ENCODE assay signal across 9 cellular contexts in genomic region chr4:185096032-185096653, GRCh38. TPM values are rescaled to one million over a fixed set of nuclear protein-coding genes. Genes with fewer than 3 reads are reported as not detected.
DNase-seq lines count a peak whose midpoint lies in the region; ATAC-seq, FAIRE-seq and TF ChIP-seq lines count a peak whose summit lies in the region.
"Had no signal": no experiment of that assay in that cellular context is flagged by ENCODE, and none has a peak within 500 bp of the region (broad histone marks: within the 10 kb centered on the region; RNA-seq: fewer than 3 reads in every experiment).

No MANE protein-coding gene starts in this region.

- H3K27ac ChIP-seq in mammary epithelial cell (ENCODE audit: insufficient read depth, low read depth, low read length) (no peak overlapping the region), HepG2 (ENCODE audit: extremely low read length, insufficient read depth, low read length) (no peak overlapping the region)

- no peak overlapping the region for H3K4me3 ChIP-seq in mammary epithelial cell (replicated peaks in 1 of 3; ENCODE audit: insufficient read depth in 1 of 3, low read depth in 2 of 3, low read length in 3 of 3)
- no peak overlapping the region for H3K4me3 ChIP-seq in HepG2 (replicated peaks in 1 of 3; ENCODE audit: insufficient read depth in 1 of 3, low read depth in 2 of 3, low read length in 3 of 3)

- in situ Hi-C loops in mammary epithelial cell (cut with MboI; ENCODE audit: low sequenced_read_pairs in 2 of 2) (no loop called here), HepG2 (cut with HindIII; ENCODE audit: extremely low pct_ligation_motif_present, low pct_unique_long_range_greater_than_20kb) (no loop called here)

- ATAC-seq in HepG2 (no peak), HG03521 (IDR thresholded peaks at IDR 0.05; ENCODE audit: unreplicated experiment) (no peak)
- ATAC-seq: effector memory CD8-positive, alpha-beta T cell had no signal

- H2AFZ ChIP-seq in mammary epithelial cell (ENCODE audit: low read depth, low read length) (no peak overlapping the region), HepG2 (ENCODE audit: low read length) (no peak overlapping the region)

- no peak for TF ChIP-seq RAD21 in HepG2 (CRISPR knock-in tag; IDR thresholded peaks at IDR 0.05)

- no peaks in the 10 kb centered on the region for H3K36me3 ChIP-seq in mammary epithelial cell (ENCODE audit: insufficient read depth, low read length)
- no peaks in the 10 kb centered on the region for H3K36me3 ChIP-seq in HepG2 (replicated peaks in 1 of 2; ENCODE audit: control insufficient read depth in 1 of 2, insufficient read depth in 2 of 2, low read length in 2 of 2)

- H3K79me2 ChIP-seq in mammary epithelial cell (ENCODE audit: insufficient read depth, low read length) (no peaks in the 10 kb centered on the region), HepG2 (ENCODE audit: insufficient read depth, low read length) (no peaks in the 10 kb centered on the region)

- WGBS in mammary epithelial cell (ENCODE audit: low coverage, missing lambda C conversion rate): 5% methylated on average over 2 of the region's 2 CpGs
- WGBS in HepG2 (ENCODE audit: low lambda C conversion rate): 2% methylated on average over 2 of the region's 2 CpGs

- DNase-seq in AG08395 (ENCODE audit: low spot score) (peak; percentile 48), GM03348 (ENCODE audit: low spot score) (peak; percentile 60), NCI-H2227 (lab: John Stamatoyannopoulos, UW; ENCODE audit: unreplicated experiment) (peak; percentile 49), mammary epithelial cell (peak; percentile 16), HepG2 (ENCODE audit: low spot score) (peak; percentile 25), ureter (ENCODE audit: low spot score) (no peak), GM12891 (ENCODE audit: insufficient read length, low spot score) (no peak)

- FAIRE-seq in HepG2 (lab: Jason Lieb, UNC) (no peak), GM12891 (lab: Jason Lieb, UNC) (no peak)

- H3K4me1 ChIP-seq in mammary epithelial cell (ENCODE audit: insufficient read depth, low read length): no peaks in the 10 kb centered on the region
- no peaks in the 10 kb centered on the region for H3K4me1 ChIP-seq in HepG2 (ENCODE audit: insufficient read depth, low read length)

- TF ChIP-seq EP300 in HepG2 (IDR thresholded peaks at IDR 0.05; ENCODE audit: low read depth in 2 of 2, low read length in 2 of 2) (no peak), HepG2 (CRISPR knock-in tag; IDR thresholded peaks at IDR 0.05; ENCODE audit: borderline replicate concordance) (no peak)

- dilution Hi-C loops in mammary epithelial cell (cut with HindIII; ENCODE audit: low sequenced_read_pairs): no loop called here

- peak; percentile 41 to 62 for TF ChIP-seq CTCF in mammary epithelial cell (conservative IDR thresholded peaks at IDR 0.05 in 1 of 2, IDR thresholded peaks at IDR 0.05 in 1 of 2; ENCODE audit: extremely low read depth in 1 of 2, insufficient read depth in 1 of 2, low read depth in 1 of 2, low read length in 2 of 2)
- TF ChIP-seq CTCF in HepG2 (CRISPR knock-in tag; IDR thresholded peaks at IDR 0.05): peak; percentile 50

- CTCF ChIA-PET in mammary epithelial cell (lab: Charles Lee; ENCODE audit: low non-redundant PET) (interaction anchor here (0.6 to 1.1 kb wide), 11 partner anchors 16 to 973 kb away, joined by 3 to 21 read pairs (median 7); partner anchors contain the start of genes CASP3, PRIMPOL and TLR3), HepG2 (lab: Yijun Ruan, JAX; ENCODE audit: low intra/inter-chr PET ratio, low total read pairs) (interaction anchor here (2.8 kb wide), 1 partner anchor 56 kb away, joined by 19 read pairs; no protein-coding TSS in a partner anchor)

- no peak overlapping the region for H3K4me2 ChIP-seq in mammary epithelial cell (ENCODE audit: insufficient read depth, low read depth, low read length)
- H3K4me2 ChIP-seq in HepG2 (ENCODE audit: low read depth, low read length): no peak overlapping the region

- intact Hi-C loops in mammary epithelial cell (cut with micrococcal nuclease): loop anchor here (1.0 to 10.0 kb wide), 6 partner anchors 39 to 451 kb away; partner anchors contain the start of genes CASP3 and PRIMPOL
- intact Hi-C loops in HepG2 (cut with micrococcal nuclease; ENCODE audit: unreplicated experiment): loop anchor here (1.0 kb wide), 1 partner anchor 57 kb away; no protein-coding TSS in a partner anchor

- no peaks in the 10 kb centered on the region for H3K9me3 ChIP-seq in mammary epithelial cell (replicated peaks; ENCODE audit: insufficient read depth, low read length)
- no peaks in the 10 kb centered on the region for H3K9me3 ChIP-seq in HepG2 (ENCODE audit: low read length)

- H3K27me3 ChIP-seq in mammary epithelial cell (ENCODE audit: insufficient read depth, low read length) (no peaks in the 10 kb centered on the region), HepG2 (ENCODE audit: control insufficient read depth in 1 of 2, insufficient read depth in 2 of 2, low read length in 2 of 2) (peaks cover 0 to 12% of the 10 kb centered on the region in 2 experiments; a peak in 2 of 5 replicates)

- BruUV-seq in mammary epithelial cell (replicated peaks; lab: Mats Ljungman, UMichigan): no TSS peak
- no TSS peak for BruUV-seq in HepG2 (replicated peaks; lab: Mats Ljungman, UMichigan)

- H4K20me1 ChIP-seq in mammary epithelial cell (ENCODE audit: insufficient read depth, low read length): no peaks in the 10 kb centered on the region
- no peaks in the 10 kb centered on the region for H4K20me1 ChIP-seq in HepG2 (ENCODE audit: insufficient read depth, low read length)

- no peak for TF ChIP-seq POLR2A in HepG2 (IDR thresholded peaks at IDR 0.05; ENCODE audit: insufficient read depth in 1 of 2, low read depth in 2 of 2, low read length in 2 of 2)
- TF ChIP-seq POLR2A in GM12891 (IDR thresholded peaks at IDR 0.05; ENCODE audit: low read depth, low read length): no peak

- POLR2A ChIA-PET in HepG2 (lab: Yijun Ruan, JAX): interaction anchor here (0.7 kb wide), 3 partner anchors 56 to 561 kb away, joined by 4 to 5 read pairs (median 4); no protein-coding TSS in a partner anchor

- no peak overlapping the region for H3K9ac ChIP-seq in mammary epithelial cell (ENCODE audit: insufficient read depth, low read length)
- no peak overlapping the region for H3K9ac ChIP-seq in HepG2 (ENCODE audit: insufficient read depth, low read depth, low read length)

TF ChIP-seq in HepG2, 621 proteins besides CTCF, POLR2A, EP300 and RAD21 (continues in another document):
- TF ChIP-seq, protein P1, sequence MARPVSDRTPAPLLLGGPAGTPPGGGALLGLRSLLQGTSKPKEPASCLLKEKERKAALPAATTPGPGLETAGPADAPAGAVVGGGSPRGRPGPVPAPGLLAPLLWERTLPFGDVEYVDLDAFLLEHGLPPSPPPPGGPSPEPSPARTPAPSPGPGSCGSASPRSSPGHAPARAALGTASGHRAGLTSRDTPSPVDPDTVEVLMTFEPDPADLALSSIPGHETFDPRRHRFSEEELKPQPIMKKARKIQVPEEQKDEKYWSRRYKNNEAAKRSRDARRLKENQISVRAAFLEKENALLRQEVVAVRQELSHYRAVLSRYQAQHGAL (CRISPR knock-in tag; IDR thresholded peaks at IDR 0.05; ENCODE audit: not compliant biosample characterization): no peak

TF ChIP-seq in GM12891, 5 proteins besides CTCF, POLR2A, EP300 and RAD21:
- no peak for TF ChIP-seq POU2F2 (IDR thresholded peaks at IDR 0.05; ENCODE audit: low read depth, low read length)
- TF ChIP-seq SPI1 (IDR thresholded peaks at IDR 0.05; ENCODE audit: low read depth, low read length): no peak
- no peak for TF ChIP-seq PAX5 (IDR thresholded peaks at IDR 0.05; ENCODE audit: insufficient read depth, low read length, severe bottlenecking)
- no peak for TF ChIP-seq TAF1 (IDR thresholded peaks at IDR 0.05; ENCODE audit: low read depth, low read length)
- TF ChIP-seq POLR2AphosphoS5 (IDR thresholded peaks at IDR 0.05; ENCODE audit: low read depth, low read length): no peak

RNA-seq across cellular contexts. Expression of gene SLC25A4, which starts 46.9 kb away (rescaled TPM):
- total RNA-seq in mammary epithelial cell (10 to 100 TPM; 12.3 to 15.8 TPM), HepG2 (2016; rRNA removed; fragmentation: Illumina TruSeq; extraction: Trizol) (42.1 and 48.7 TPM in 2 replicates), ureter (28.0 TPM)
- polyA plus RNA-seq in mammary epithelial cell (12.1 TPM), HepG2 (2011; rRNA removed) (28.7 and 30.3 TPM in 2 replicates)
- polyA minus RNA-seq in mammary epithelial cell: 7.8 TPM
- 8.2 and 8.9 TPM in 2 replicates for total RNA-seq in HepG2 (2016; cell fraction: cytosol; rRNA removed; fragmentation: Illumina TruSeq; extraction: Trizol; ENCODE audit: low read depth)
- 40.6 and 49.4 TPM in 2 replicates for total RNA-seq in HepG2 (2016; cell fraction: insoluble cytoplasmic fraction; rRNA removed; fragmentation: Illumina TruSeq; extraction: Trizol)
- total RNA-seq in HepG2 (2016; cell fraction: membrane; rRNA removed; fragmentation: Illumina TruSeq; extraction: Trizol): 18.7 and 22.7 TPM in 2 replicates
- total RNA-seq in HepG2 (2016; cell fraction: nucleus; rRNA removed; fragmentation: Illumina TruSeq; extraction: Trizol): 17.1 TPM in 2 replicates
- 22.8 and 25.8 TPM in 2 replicates for polyA plus RNA-seq in HepG2 (2011; cell fraction: cytosol; rRNA removed)
- 45.0 and 49.3 TPM in 2 replicates for polyA plus RNA-seq in HepG2 (2011; cell fraction: nucleus; rRNA removed)
- polyA plus RNA-seq in HepG2 (2012): 19.3 and 20.6 TPM in 2 replicates
- 8.9 and 13.1 TPM in 2 replicates for polyA plus RNA-seq in HepG2 (2016; cell fraction: cytosol; fragmentation: Illumina TruSeq; extraction: Trizol; ENCODE audit: low read depth)
- polyA plus RNA-seq in HepG2 (2016; cell fraction: insoluble cytoplasmic fraction; fragmentation: Illumina TruSeq; extraction: Trizol; ENCODE audit: low read depth): 53.7 and 53.8 TPM in 2 replicates
- polyA plus RNA-seq in HepG2 (2016; cell fraction: membrane; fragmentation: Illumina TruSeq; extraction: Trizol; ENCODE audit: low read depth): 13.8 and 19.5 TPM in 2 replicates
- polyA plus RNA-seq in HepG2 (2016; cell fraction: nucleus; fragmentation: Illumina TruSeq; extraction: Trizol; ENCODE audit: insufficient read depth, low read depth): 31.2 and 32.5 TPM in 2 replicates
- 19.1 and 23.5 TPM in 2 replicates for polyA minus RNA-seq in HepG2 (2011; rRNA and poly(A)+ RNA removed; ENCODE audit: low replicate concordance)
- 8.8 and 12.7 TPM in 2 replicates for polyA minus RNA-seq in HepG2 (2011; cell fraction: cytosol; rRNA and poly(A)+ RNA removed)
- polyA minus RNA-seq in HepG2 (2011; cell fraction: nucleus; rRNA and poly(A)+ RNA removed): 12.7 and 16.2 TPM in 2 replicates
- polyA plus RNA-seq in GM12891 (2012; ENCODE audit: low read depth, missing spikeins): 29.5 TPM

Comparison
In these comparisons a context has a peak if more than half of its experiments do, and no peak if none do; other contexts are left out.
1. DNase-seq: peak in AG08395 (single experiment), GM03348 (single experiment), NCI-H2227 (single experiment), mammary epithelial cell (single experiment) and HepG2 (single experiment); none in ureter (single experiment) and GM12891 (single experiment).